ENCODE assay signal across 22 cellular contexts in genomic region chr3:193176690-193177089, GRCh38.
"Had no signal": no experiment of that assay in that cellular context is flagged by ENCODE, and none has a peak within 500 bp of the region (broad histone marks: within the 10 kb centered on the region; RNA-seq: fewer than 3 reads in every experiment).

No MANE protein-coding gene starts in this region.

- H3K27ac ChIP-seq: brain microvascular endothelial cell, heart right ventricle, left ventricle myocardium inferior, upper lobe of left lung, VCaP had no signal

- ATAC-seq: activated naive CD4-positive, alpha-beta T cell treated with anti-CD3 and anti-CD28 coated beads, Interleukin-2, amount 50 U/mL, for 72 hours; heart right ventricle; naive thymus-derived CD4-positive, alpha-beta T cell; sciatic nerve had no signal

- H3K4me1 ChIP-seq: heart right ventricle, left ventricle myocardium inferior, upper lobe of left lung had no signal

- H3K9me3 ChIP-seq: left ventricle myocardium inferior, upper lobe of left lung had no signal

- H3K4me3 ChIP-seq: heart right ventricle, left ventricle myocardium inferior, smooth muscle cell, upper lobe of left lung had no signal

- DNase-seq: activated CD4-positive, alpha-beta T cell treated with anti-CD3 and anti-CD28 coated beads for 1 hour; activated gamma-delta T cell treated with Interleukin-2 at 50 U/mL for 16 hours; activated T-cell treated with anti-CD3 and anti-CD28 coated beads, Interleukin-2, amount 50 U/mL, for 1 hour; aorta; brain microvascular endothelial cell; caudate nucleus; effector CD4-positive, alpha-beta T cell; erythroblast; foreskin fibroblast; heart right ventricle; left ventricle myocardium inferior; naive thymus-derived CD4-positive, alpha-beta T cell; occipital lobe; stimulated activated CD4-positive, alpha-beta T cell treated with anti-CD3 and anti-CD28 coated beads, Interleukin-15, amount 100 ng/mL, for 24 hours; stimulated activated CD4-positive, alpha-beta T cell treated with anti-CD3 and anti-CD28 coated beads, Interleukin-2, amount 100 ng/mL, for 48 hours; stimulated activated CD8-positive, alpha-beta memory T cell treated with anti-CD3 and anti-CD28 coated beads, Interleukin-4, amount 100 ng/mL, for 48 hours; stimulated activated naive CD4-positive, alpha-beta T cell; upper lobe of left lung had no signal

- H3K27me3 ChIP-seq: brain microvascular endothelial cell, heart right ventricle, upper lobe of left lung had no signal

- H3K4me2 ChIP-seq: smooth muscle cell had no signal

- H3K36me3 ChIP-seq: brain microvascular endothelial cell, heart right ventricle, left ventricle myocardium inferior, upper lobe of left lung had no signal
